In genomic region chr7:31134246-31135188, GRCh38 we compare ENCODE assay signal across 8 cellular contexts.
DNase-seq lines count a peak whose midpoint lies in the region; ATAC-seq, FAIRE-seq and TF ChIP-seq lines count a peak whose summit lies in the region.

No MANE protein-coding gene starts in this region.

- H3K4me3 ChIP-seq in epithelial cell of esophagus (ENCODE audit: low read length), result no peak overlapping the region

- H3K4me3 Mint-ChIP-seq in activated CD4-positive, alpha-beta T cell treated with anti-CD3 and anti-CD28 coated beads, Interleukin-2, amount 10 ng/mL, durations not matched to agents 24 days and 14 days, result no peak overlapping the region
- H3K4me3 Mint-ChIP-seq in stimulated activated naive CD8-positive, alpha-beta T cell treated with anti-CD3 and anti-CD28 coated beads, Interleukin-15, amount 100 ng/mL, for 72 hours, result no peak overlapping the region

- H3K27ac Mint-ChIP-seq in activated CD4-positive, alpha-beta T cell treated with anti-CD3 and anti-CD28 coated beads, Interleukin-2, amount 10 ng/mL, durations not matched to agents 24 days and 14 days, result no peak overlapping the region
- H3K27ac Mint-ChIP-seq in stimulated activated naive CD8-positive, alpha-beta T cell treated with anti-CD3 and anti-CD28 coated beads, Interleukin-15, amount 100 ng/mL, for 72 hours, result no peak overlapping the region

- peak; percentile 85 for FAIRE-seq in GM19239 (lab: Jason Lieb, UNC)

- H3K4me1 Mint-ChIP-seq in activated CD4-positive, alpha-beta T cell treated with anti-CD3 and anti-CD28 coated beads, Interleukin-2, amount 10 ng/mL, durations not matched to agents 24 days and 14 days, result no peaks in the 10 kb centered on the region
- no peaks in the 10 kb centered on the region for H3K4me1 Mint-ChIP-seq in stimulated activated naive CD8-positive, alpha-beta T cell treated with anti-CD3 and anti-CD28 coated beads, Interleukin-15, amount 100 ng/mL, for 72 hours

- no peaks in the 10 kb centered on the region for H3K36me3 Mint-ChIP-seq in activated CD4-positive, alpha-beta T cell treated with anti-CD3 and anti-CD28 coated beads, Interleukin-2, amount 10 ng/mL, durations not matched to agents 24 days and 14 days (ENCODE audit: low read depth)

- peak; percentile 15 for DNase-seq in CMK (ENCODE audit: low read depth)
- peak; percentile 44 for DNase-seq in GM19239 (ENCODE audit: insufficient read length, low spot score)
- peak; percentile 82 for DNase-seq in NCI-H460 (ENCODE audit: extremely low read depth, low read depth)
- DNase-seq in activated CD4-positive, alpha-beta T cell treated with anti-CD3 and anti-CD28 coated beads, Interleukin-2, amount 10 ng/mL, durations not matched to agents 24 days and 14 days, result peak; percentile 83
- peak; percentile 74 for DNase-seq in epithelial cell of esophagus (ENCODE audit: low read depth)
- DNase-seq in mucosa of gallbladder (ENCODE audit: low spot score), result peak; percentile 72
- DNase-seq in stimulated activated naive CD8-positive, alpha-beta T cell treated with anti-CD3 and anti-CD28 coated beads, Interleukin-15, amount 100 ng/mL, for 72 hours, result peak; percentile 48 to 57

- ATAC-seq in HG03432 (IDR thresholded peaks at IDR 0.05; ENCODE audit: unreplicated experiment), result peak; percentile 95
- ATAC-seq in stimulated activated naive CD8-positive, alpha-beta T cell treated with anti-CD3 and anti-CD28 coated beads, Interleukin-15, amount 100 ng/mL, for 72 hours, result peak; percentile 86

- intact Hi-C loops in activated CD4-positive, alpha-beta T cell treated with anti-CD3 and anti-CD28 coated beads, Interleukin-2, amount 10 ng/mL, durations not matched to agents 24 days and 14 days (cut with micrococcal nuclease), result loop anchor here (10.0 kb wide), 1 partner anchor 600 kb away; no protein-coding TSS in a partner anchor

- peak; percentile 71 for TF ChIP-seq CTCF in epithelial cell of esophagus (IDR thresholded peaks at IDR 0.05; ENCODE audit: insufficient read depth, low read depth, low read length, missing control alignments)

- H3K9me3 Mint-ChIP-seq in activated CD4-positive, alpha-beta T cell treated with anti-CD3 and anti-CD28 coated beads, Interleukin-2, amount 10 ng/mL, durations not matched to agents 24 days and 14 days, result no peaks in the 10 kb centered on the region
- H3K9me3 Mint-ChIP-seq in stimulated activated naive CD8-positive, alpha-beta T cell treated with anti-CD3 and anti-CD28 coated beads, Interleukin-15, amount 100 ng/mL, for 72 hours, result no peaks in the 10 kb centered on the region

- H3K27me3 Mint-ChIP-seq in activated CD4-positive, alpha-beta T cell treated with anti-CD3 and anti-CD28 coated beads, Interleukin-2, amount 10 ng/mL, durations not matched to agents 24 days and 14 days, result no peaks in the 10 kb centered on the region
- H3K27me3 Mint-ChIP-seq in stimulated activated naive CD8-positive, alpha-beta T cell treated with anti-CD3 and anti-CD28 coated beads, Interleukin-15, amount 100 ng/mL, for 72 hours, result no peaks in the 10 kb centered on the region

Comparison
In these comparisons a context has a peak if more than half of its experiments do, and no peak if none do; other contexts are left out.
1. DNase-seq: peak in every context shown above with its lines; median percentile 83 in activated CD4-positive, alpha-beta T cell treated with anti-CD3 and anti-CD28 coated beads, Interleukin-2, amount 10 ng/mL, durations not matched to agents 24 days and 14 days; 82 in NCI-H460; 74 in epithelial cell of esophagus; 72 in mucosa of gallbladder; 52 in stimulated activated naive CD8-positive, alpha-beta T cell treated with anti-CD3 and anti-CD28 coated beads, Interleukin-15, amount 100 ng/mL, for 72 hours; 44 in GM19239; 15 in CMK.